ENCODE assay signal across 8 cellular contexts in the genomic region with DNA sequence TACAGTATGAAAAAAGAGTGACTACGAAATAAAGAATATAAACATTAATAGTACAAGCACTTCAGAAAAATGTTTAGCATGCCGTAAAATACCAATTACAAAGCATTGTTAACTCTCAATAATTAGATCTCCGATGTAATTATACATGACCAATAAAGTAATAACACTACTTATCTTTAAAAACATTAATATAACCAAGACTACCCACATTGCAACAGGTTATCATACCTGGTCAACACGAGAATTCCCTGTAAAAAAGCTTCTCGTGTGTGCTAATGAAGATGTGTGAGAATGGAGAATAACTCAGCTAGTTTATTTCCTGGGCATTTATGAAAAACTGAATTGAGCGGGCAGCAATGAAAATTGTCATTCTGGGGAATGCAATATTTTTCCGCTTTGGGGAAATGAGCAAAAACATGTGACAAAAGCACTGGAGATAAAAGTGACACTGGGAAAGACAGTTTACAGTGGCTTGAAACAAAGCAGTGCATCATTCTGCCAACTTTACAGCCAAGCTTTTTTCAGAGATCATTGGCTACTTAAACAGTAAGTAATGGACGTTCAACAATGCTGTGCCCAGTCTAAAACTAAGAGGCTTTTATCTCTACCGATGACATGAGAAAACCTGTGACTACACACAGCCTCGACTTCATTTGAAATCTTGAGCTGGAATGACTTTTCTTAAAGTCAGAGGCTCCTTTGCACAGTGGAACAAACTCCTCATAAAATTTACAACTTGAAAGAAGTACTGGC. TPM values are rescaled to one million over a fixed set of nuclear protein-coding genes. Genes with fewer than 3 reads are reported as not detected.
DNase-seq lines count a peak whose midpoint lies in the region; ATAC-seq and TF ChIP-seq lines count a peak whose summit lies in the region.

No MANE protein-coding gene starts in this region.

- H3K4me3 Mint-ChIP-seq in activated naive CD8-positive, alpha-beta T cell treated with anti-CD3 and anti-CD28 coated beads for 36 hours = peak overlapping the region; percentile 82
- H3K4me3 Mint-ChIP-seq in naive B cell = peak overlapping the region; percentile 72 to 91 (median 82)

- peak overlapping the region; percentile 87 for H3K27ac Mint-ChIP-seq in activated naive CD8-positive, alpha-beta T cell treated with anti-CD3 and anti-CD28 coated beads for 36 hours
- peak overlapping the region; percentile 79 to 100 (median 97) for H3K27ac Mint-ChIP-seq in naive B cell

- H3K36me3 Mint-ChIP-seq in activated naive CD8-positive, alpha-beta T cell treated with anti-CD3 and anti-CD28 coated beads for 36 hours = peaks cover 44% of the 10 kb centered on the region
- peaks cover 6 to 13% of the 10 kb centered on the region in 2 donors for H3K36me3 Mint-ChIP-seq in naive B cell

- H3K4me1 ChIP-seq in heart left ventricle = peaks cover 9 to 62% (median 50%) of the 10 kb centered on the region in 12 donors
- peaks cover 10% of the 10 kb centered on the region for H3K4me1 ChIP-seq in right cardiac atrium (ENCODE audit: control insufficient read depth, insufficient read depth, low read length)
- H3K4me1 ChIP-seq in uterus = peaks cover 4 to 11% of the 10 kb centered on the region in 2 donors

- no peaks in the 10 kb centered on the region for H3K27me3 Mint-ChIP-seq in activated naive CD8-positive, alpha-beta T cell treated with anti-CD3 and anti-CD28 coated beads for 36 hours
- no peaks in the 10 kb centered on the region for H3K27me3 Mint-ChIP-seq in naive B cell

- H3K4me1 Mint-ChIP-seq in activated naive CD8-positive, alpha-beta T cell treated with anti-CD3 and anti-CD28 coated beads for 36 hours = peaks cover 80% of the 10 kb centered on the region
- H3K4me1 Mint-ChIP-seq in naive B cell = peaks cover 32 to 62% (median 43%) of the 10 kb centered on the region in 3 donors

- H3K36me3 ChIP-seq in heart left ventricle (peaks cover 0 to 24% (median 7%) of the 10 kb centered on the region in 9 donors), uterus (no peaks in the 10 kb centered on the region)

- no peaks in the 10 kb centered on the region for H3K9me3 ChIP-seq in heart left ventricle
- H3K9me3 ChIP-seq in right cardiac atrium (ENCODE audit: control insufficient read depth, low read length) = no peaks in the 10 kb centered on the region
- H3K9me3 ChIP-seq in uterus = no peaks in the 10 kb centered on the region

- no peaks in the 10 kb centered on the region for H3K9me3 Mint-ChIP-seq in activated naive CD8-positive, alpha-beta T cell treated with anti-CD3 and anti-CD28 coated beads for 36 hours
- no peaks in the 10 kb centered on the region for H3K9me3 Mint-ChIP-seq in naive B cell

- intact Hi-C loops in heart left ventricle (cut with DNase I) (loop anchor here in 5 of 10 donors (5.0 to 10.0 kb wide), 3 partner anchors 33 to 300 kb away; a partner anchor contains a TSS), right cardiac atrium (cut with DNase I) (no loop called here), uterus (cut with DNase I; ENCODE audit: low total_unique reads) (no loop called here)

- H3K4me3 ChIP-seq in heart left ventricle (peak overlapping the region in 3 of 12 donors; percentile 67 to 80 (median 80)), right cardiac atrium (ENCODE audit: low read length) (no peak overlapping the region), uterus (no peak overlapping the region)

- H3K27me3 ChIP-seq in heart left ventricle (no peaks in the 10 kb centered on the region), right cardiac atrium (ENCODE audit: control insufficient read depth, insufficient read depth) (no peaks in the 10 kb centered on the region), uterus (no peaks in the 10 kb centered on the region)

- no peak for TF ChIP-seq CTCF in heart left ventricle (IDR thresholded peaks at IDR 0.05)
- TF ChIP-seq CTCF in uterus (IDR thresholded peaks at IDR 0.05) = no peak

- ATAC-seq in heart left ventricle = no peak
- ATAC-seq in right cardiac atrium = no peak
- no peak for ATAC-seq in naive B cell (ENCODE audit: low read depth in 2 of 2)
- ATAC-seq in HG03139 (IDR thresholded peaks at IDR 0.05; ENCODE audit: unreplicated experiment) = no peak

- DNase-seq in heart left ventricle (no peak), right cardiac atrium (no peak), naive B cell (no peak), uterus (no peak), AG20443 (ENCODE audit: low spot score) (no peak), NCI-H1092 treated with DMSO at 0.1 percent for 48 hours (lab: John Stamatoyannopoulos, UW) (no peak)
- DNase-seq in activated naive CD8-positive, alpha-beta T cell treated with anti-CD3 and anti-CD28 coated beads for 36 hours = no peak

- WGBS in heart left ventricle, 4 donors = 63 to 68% (median 65%) methylated on average over 10 of the region's 10 CpGs
- WGBS in right cardiac atrium = 60% methylated on average over 10 of the region's 10 CpGs

- no peak for TF ChIP-seq POLR2A in heart left ventricle (IDR thresholded peaks at IDR 0.05)
- no peak for TF ChIP-seq POLR2A in uterus (IDR thresholded peaks at IDR 0.05)

- H3K27ac ChIP-seq in heart left ventricle (peak overlapping the region in 10 of 12 donors; percentile 94 to 99 (median 96)), right cardiac atrium (ENCODE audit: low read length) (no peak overlapping the region), uterus (peak overlapping the region; percentile 98 to 99)

RNA-seq across cellular contexts. Expression of a gene that starts 34.7 kb away (rescaled TPM):
- total RNA-seq in heart left ventricle (10 to 100 TPM; 11.2 to 33.7 (median 17.8) TPM), right cardiac atrium (10 to 100 TPM in 2 of 4 donors, 1 to 10 TPM in 2; 9.6 to 15.4 (median 11.1) TPM), uterus (100 to 1,000 TPM in 1 of 4 donors, 10 to 100 TPM in 3; 29.7 to 117 (median 44.9) TPM)
- polyA plus RNA-seq in heart left ventricle (10 to 100 TPM in 1 of 2 donors, 1 to 10 TPM in 1; 6.2 to 11.9 TPM), right cardiac atrium (9.6 TPM), naive B cell (ENCODE audit: low read depth in 6 of 6) (10 to 100 TPM; 24.5 to 48.9 (median 34.1) TPM)
- 10 to 100 TPM; 30.7 to 30.8 TPM for total RNA-seq in activated naive CD8-positive, alpha-beta T cell treated with anti-CD3 and anti-CD28 coated beads for 36 hours
